In genomic region chr15:100934735-100935134, GRCh38 we compare ENCODE assay signal across 12 cellular contexts. TPM values are rescaled to one million over a fixed set of nuclear protein-coding genes. Genes with fewer than 3 reads are reported as not detected.
DNase-seq lines count a peak whose midpoint lies in the region; ATAC-seq and TF ChIP-seq lines count a peak whose summit lies in the region.
"Had no signal": no experiment of that assay in that cellular context is flagged by ENCODE, and none has a peak within 500 bp of the region (broad histone marks: within the 10 kb centered on the region; RNA-seq: fewer than 3 reads in every experiment).

No MANE protein-coding gene starts in this region.

- H3K4me3 Mint-ChIP-seq in activated B cell treated with CpG ODN at 0.5 μM for 24 hours = peak overlapping the region; percentile 19
- no peak overlapping the region for H3K4me3 Mint-ChIP-seq in naive thymus-derived CD4-positive, alpha-beta T cell
- H3K4me3 Mint-ChIP-seq: activated CD8-positive, alpha-beta T cell treated with anti-CD3 and anti-CD28 coated beads, Interleukin-2, amount 10 ng/mL, durations not matched to agents 7 days and 5 days; activated naive CD8-positive, alpha-beta T cell treated with anti-CD3 and anti-CD28 coated beads for 36 hours had no signal

- H3K4me1 ChIP-seq in naive thymus-derived CD4-positive, alpha-beta T cell (ENCODE audit: control insufficient read depth in 2 of 2, insufficient read depth in 2 of 2, low read length in 2 of 2) = no peaks in the 10 kb centered on the region

- peaks cover 55% of the 10 kb centered on the region for H3K4me1 Mint-ChIP-seq in activated B cell treated with CpG ODN at 0.5 μM for 24 hours
- no peaks in the 10 kb centered on the region for H3K4me1 Mint-ChIP-seq in naive thymus-derived CD4-positive, alpha-beta T cell
- H3K4me1 Mint-ChIP-seq: activated naive CD8-positive, alpha-beta T cell treated with anti-CD3 and anti-CD28 coated beads for 36 hours had no signal

- TF ChIP-seq CTCF in GM12873 (IDR thresholded peaks at IDR 0.05; ENCODE audit: insufficient read depth, low read depth, low read length, missing control alignments) = peak; percentile 34
- TF ChIP-seq CTCF in activated B cell treated with CpG ODN at 0.5 μM for 24 hours (IDR thresholded peaks at IDR 0.05) = no peak

- POLR2A ChIA-PET in activated B cell treated with CpG ODN at 0.5 μM for 24 hours (lab: Charles Lee) = interaction anchor here (0.6 to 1.0 kb wide), 3 partner anchors 8 to 1581 kb away, joined by 3 to 14 read pairs (median 4); no protein-coding TSS in a partner anchor
- POLR2A ChIA-PET in naive thymus-derived CD4-positive, alpha-beta T cell (lab: Charles Lee) = no interaction called here

- no peaks in the 10 kb centered on the region for H3K27me3 ChIP-seq in naive thymus-derived CD4-positive, alpha-beta T cell (ENCODE audit: control insufficient read depth in 2 of 2, insufficient read depth in 2 of 2, low read length in 2 of 2)

- H3K27ac Mint-ChIP-seq in activated B cell treated with CpG ODN at 0.5 μM for 24 hours = peak overlapping the region; percentile 75
- no peak overlapping the region for H3K27ac Mint-ChIP-seq in naive thymus-derived CD4-positive, alpha-beta T cell
- H3K27ac Mint-ChIP-seq: activated CD8-positive, alpha-beta T cell treated with anti-CD3 and anti-CD28 coated beads, Interleukin-2, amount 10 ng/mL, durations not matched to agents 7 days and 5 days; activated naive CD8-positive, alpha-beta T cell treated with anti-CD3 and anti-CD28 coated beads for 36 hours had no signal

- DNase-seq in HT1080 (ENCODE audit: low read depth) (peak; percentile 17), activated B cell treated with CpG ODN at 0.5 μM for 24 hours (no peak), KG1 (lab: John Stamatoyannopoulos, UW) (no peak)
- DNase-seq in naive thymus-derived CD4-positive, alpha-beta T cell = no peak
- DNase-seq: activated CD8-positive, alpha-beta T cell treated with anti-CD3 and anti-CD28 coated beads, Interleukin-2, amount 10 ng/mL, durations not matched to agents 7 days and 5 days; activated naive CD8-positive, alpha-beta T cell treated with anti-CD3 and anti-CD28 coated beads for 36 hours; SHP77 treated with DMSO at 0.1 percent for 48 hours; small intestine had no signal

- peaks cover 9% of the 10 kb centered on the region for H3K36me3 Mint-ChIP-seq in activated B cell treated with CpG ODN at 0.5 μM for 24 hours (ENCODE audit: low read depth)
- H3K36me3 Mint-ChIP-seq in naive thymus-derived CD4-positive, alpha-beta T cell = no peaks in the 10 kb centered on the region
- H3K36me3 Mint-ChIP-seq: activated naive CD8-positive, alpha-beta T cell treated with anti-CD3 and anti-CD28 coated beads for 36 hours had no signal

- H3K27me3 Mint-ChIP-seq in activated B cell treated with CpG ODN at 0.5 μM for 24 hours = no peaks in the 10 kb centered on the region
- H3K27me3 Mint-ChIP-seq in naive thymus-derived CD4-positive, alpha-beta T cell = peaks cover 3 to 7% (median 5%) of the 10 kb centered on the region in 5 donors
- H3K27me3 Mint-ChIP-seq: activated naive CD8-positive, alpha-beta T cell treated with anti-CD3 and anti-CD28 coated beads for 36 hours had no signal

- CTCF ChIA-PET in activated B cell treated with CpG ODN at 0.5 μM for 24 hours (lab: Charles Lee) = interaction anchor here (0.7 to 2.6 kb wide), 3 partner anchors 13 to 72 kb away, joined by 3 to 11 read pairs (median 4); partner anchors contain the start of gene LRRK1
- CTCF ChIA-PET in naive thymus-derived CD4-positive, alpha-beta T cell (lab: Charles Lee) = interaction anchor here (0.6 kb wide), 1 partner anchor 8 kb away, joined by 4 read pairs; no protein-coding TSS in a partner anchor

- H3K9me3 ChIP-seq in naive thymus-derived CD4-positive, alpha-beta T cell (ENCODE audit: control insufficient read depth in 2 of 3, low read length in 3 of 3) = no peaks in the 10 kb centered on the region

- H3K27ac ChIP-seq in naive thymus-derived CD4-positive, alpha-beta T cell (ENCODE audit: low read depth, low read length) = no peak overlapping the region

- no peaks in the 10 kb centered on the region for H3K36me3 ChIP-seq in naive thymus-derived CD4-positive, alpha-beta T cell (ENCODE audit: control insufficient read depth in 2 of 3, insufficient read depth in 3 of 3, low read length in 3 of 3)

- no peak overlapping the region for H3K4me3 ChIP-seq in naive thymus-derived CD4-positive, alpha-beta T cell (ENCODE audit: low read length)

- intact Hi-C loops in activated B cell treated with CpG ODN at 0.5 μM for 24 hours (cut with micrococcal nuclease) = loop anchor here (1.0 kb wide), 1 partner anchor 14 kb away; no protein-coding TSS in a partner anchor
- intact Hi-C loops in naive thymus-derived CD4-positive, alpha-beta T cell (cut with micrococcal nuclease) = no loop called here

- H3K9me3 Mint-ChIP-seq in activated B cell treated with CpG ODN at 0.5 μM for 24 hours = no peaks in the 10 kb centered on the region
- H3K9me3 Mint-ChIP-seq in naive thymus-derived CD4-positive, alpha-beta T cell = peaks cover 0 to 2% (median 0%) of the 10 kb centered on the region in 11 donors
- H3K9me3 Mint-ChIP-seq: activated naive CD8-positive, alpha-beta T cell treated with anti-CD3 and anti-CD28 coated beads for 36 hours had no signal

- ATAC-seq in activated B cell treated with CpG ODN at 0.5 μM for 24 hours (ENCODE audit: low read depth) (peak; percentile 81), GM21526 (IDR thresholded peaks at IDR 0.05; ENCODE audit: low FRiP score, unreplicated experiment) (no peak), HG03354 (IDR thresholded peaks at IDR 0.05; ENCODE audit: poor library complexity, severe bottlenecking, unreplicated experiment) (no peak)
- peak; percentile 49 for ATAC-seq in naive thymus-derived CD4-positive, alpha-beta T cell
- ATAC-seq: activated CD8-positive, alpha-beta T cell treated with anti-CD3 and anti-CD28 coated beads, Interleukin-2, amount 10 ng/mL, durations not matched to agents 7 days and 5 days had no signal

RNA-seq across cellular contexts. Expression of gene LRRK1, which starts 15.6 kb away (rescaled TPM):
- total RNA-seq in HT1080 (2014; rRNA removed; shearing (Covaris generic)) = 9.9 and 12.4 TPM in 2 replicates
- polyA plus RNA-seq in HT1080 (2015; cell fraction: cytosol; rRNA removed) = 4.2 and 4.5 TPM in 2 replicates
- polyA plus RNA-seq in HT1080 (2015; cell fraction: nucleus; rRNA removed) = 11.7 and 12.7 TPM in 2 replicates
- 35.9 and 43.5 TPM in 2 replicates for total RNA-seq in activated B cell treated with CpG ODN at 0.5 μM for 24 hours
- total RNA-seq in naive thymus-derived CD4-positive, alpha-beta T cell = 10 to 100 TPM in 1 of 5 experiments, 1 to 10 TPM in 1, under 1 TPM in 3; 0.54 to 15.1 (median 0.60) TPM
- not detected for polyA plus RNA-seq in naive thymus-derived CD4-positive, alpha-beta T cell

RNA-seq across cellular contexts. Expression of gene ALDH1A3, which starts 55.1 kb away (rescaled TPM):
- 0.39 and 2.2 TPM in 2 replicates for total RNA-seq in HT1080 (2014; rRNA removed; shearing (Covaris generic))
- polyA plus RNA-seq in HT1080 (2015; cell fraction: cytosol; rRNA removed) = 25.7 and 32.3 TPM in 2 replicates
- 23.7 and 26.6 TPM in 2 replicates for polyA plus RNA-seq in HT1080 (2015; cell fraction: nucleus; rRNA removed)
- not detected in 2 replicates for total RNA-seq in activated B cell treated with CpG ODN at 0.5 μM for 24 hours
- total RNA-seq in naive thymus-derived CD4-positive, alpha-beta T cell = not detected
- polyA plus RNA-seq in naive thymus-derived CD4-positive, alpha-beta T cell = not detected
- total RNA-seq: activated CD8-positive, alpha-beta T cell treated with anti-CD3 and anti-CD28 coated beads, Interleukin-2, amount 10 ng/mL, durations not matched to agents 7 days and 5 days; activated naive CD8-positive, alpha-beta T cell treated with anti-CD3 and anti-CD28 coated beads for 36 hours; myocyte had no signal

Comparison
In these comparisons a context has a peak if more than half of its experiments do, and no peak if none do; other contexts are left out.
1. ATAC-seq: peak in activated B cell treated with CpG ODN at 0.5 μM for 24 hours (single experiment) and naive thymus-derived CD4-positive, alpha-beta T cell (single experiment); none in GM21526 (single experiment) and HG03354 (single experiment).